ENCODE assay signal across 1 cellular context in genomic region chr10:11901454-11902431, GRCh38.
TF ChIP-seq lines count a peak whose summit lies in the region.

No MANE protein-coding gene starts in this region.

TF ChIP-seq in K562, 482 proteins besides CTCF, POLR2A, EP300 and RAD21 (continued from another document and continues in another):
- no peak for TF ChIP-seq ZNF318 (IDR thresholded peaks at IDR 0.05; ENCODE audit: borderline replicate concordance in 1 of 2, low read depth in 1 of 2)
- TF ChIP-seq NELFE (IDR thresholded peaks at IDR 0.05; ENCODE audit: insufficient read depth, insufficient read length) = no peak
- no peak for TF ChIP-seq CCNT2 (IDR thresholded peaks at IDR 0.05; ENCODE audit: borderline replicate concordance, extremely low read depth, insufficient read length, low read depth, low read length)
- no peak for TF ChIP-seq ZNF212 (CRISPR knock-in tag; IDR thresholded peaks at IDR 0.05)
- no peak for TF ChIP-seq ZNF133 (CRISPR knock-in tag; IDR thresholded peaks at IDR 0.05)
- no peak for TF ChIP-seq HNRNPLL (IDR thresholded peaks at IDR 0.05; ENCODE audit: low read depth, low read length, poor library complexity, severe bottlenecking)
- TF ChIP-seq KHSRP (IDR thresholded peaks at IDR 0.05) = no peak
- TF ChIP-seq RUNX1 (IDR thresholded peaks at IDR 0.05; ENCODE audit: low read depth) = no peak
- TF ChIP-seq CBX8 (IDR thresholded peaks at IDR 0.05; ENCODE audit: borderline replicate concordance, extremely low read depth, low read depth, low read length, poor library complexity, severe bottlenecking) = no peak
- no peak for TF ChIP-seq ZBTB8A (IDR thresholded peaks at IDR 0.05; ENCODE audit: partially characterized antibody)
- no peak for TF ChIP-seq MECOM (CRISPR knock-in tag; IDR thresholded peaks at IDR 0.05)
- TF ChIP-seq PRMT5 (CRISPR knock-in tag; IDR thresholded peaks at IDR 0.05) = no peak
- no peak for TF ChIP-seq U2AF1 (optimal IDR thresholded peaks at IDR 0.05; ENCODE audit: low read depth, low read length)
- no peak for TF ChIP-seq NR1H2 (CRISPR knock-in tag; IDR thresholded peaks at IDR 0.05)
- no peak for TF ChIP-seq MCM7 (IDR thresholded peaks at IDR 0.05)
- TF ChIP-seq BCOR (IDR thresholded peaks at IDR 0.05) = no peak
- no peak for TF ChIP-seq IFI16 (CRISPR knock-in tag; IDR thresholded peaks at IDR 0.05)
- TF ChIP-seq HDAC6 (IDR thresholded peaks at IDR 0.05; ENCODE audit: low read depth, low read length) = no peak
- no peak for TF ChIP-seq NEUROD1 (IDR thresholded peaks at IDR 0.05; ENCODE audit: borderline replicate concordance, low read depth, low read length, partially characterized antibody)
- no peak for TF ChIP-seq E2F8 (IDR thresholded peaks at IDR 0.05; ENCODE audit: low read depth, partially characterized antibody)
- no peak for TF ChIP-seq ID3 (CRISPR knock-in tag; IDR thresholded peaks at IDR 0.05)
- no peak; the same call in 1 of the 2 replicates for TF ChIP-seq ID3 (tag; IDR thresholded peaks at IDR 0.05)
- TF ChIP-seq MAFK (IDR thresholded peaks at IDR 0.05; ENCODE audit: low read length) = no peak; the same call in 1 of the 2 replicates
- TF ChIP-seq FOXA3 (CRISPR knock-in tag; conservative IDR thresholded peaks at IDR 0.05 in 1 of 2, IDR thresholded peaks at IDR 0.05 in 1 of 2) = no peak
- TF ChIP-seq CREB3L1 (IDR thresholded peaks at IDR 0.05; ENCODE audit: borderline replicate concordance, low read depth) = no peak
- no peak for TF ChIP-seq KLF1 (tag; IDR thresholded peaks at IDR 0.05)
- no peak for TF ChIP-seq ELF4 (CRISPR knock-in tag; IDR thresholded peaks at IDR 0.05)
- no peak for TF ChIP-seq PML (IDR thresholded peaks at IDR 0.05; ENCODE audit: low read length)
- no peak for TF ChIP-seq NCOA2 (IDR thresholded peaks at IDR 0.05; ENCODE audit: partially characterized antibody in 2 of 2)
- no peak for TF ChIP-seq BRCA1 (IDR thresholded peaks at IDR 0.05)
- TF ChIP-seq BRCA1 (CRISPR knock-in tag; IDR thresholded peaks at IDR 0.05) = no peak
- no peak for TF ChIP-seq PBX2 (CRISPR knock-in tag; IDR thresholded peaks at IDR 0.05; ENCODE audit: low read depth)
- TF ChIP-seq PBX2 (tag; conservative IDR thresholded peaks at IDR 0.05; ENCODE audit: low read depth) = no peak
- peak; percentile 66 for TF ChIP-seq ARID1B (IDR thresholded peaks at IDR 0.05)
- peak; percentile 92 to 93 for TF ChIP-seq NRF1 (conservative IDR thresholded peaks at IDR 0.05 in 1 of 2, IDR thresholded peaks at IDR 0.05 in 1 of 2)
- no peak for TF ChIP-seq NFE2 (IDR thresholded peaks at IDR 0.05; ENCODE audit: low read depth)
- no peak for TF ChIP-seq OTX1 (CRISPR knock-in tag; IDR thresholded peaks at IDR 0.05)
- 0 out of 2 replicates have a peak, but pooled peaks have one; percentile 18 for TF ChIP-seq ELF1 (tag; IDR thresholded peaks at IDR 0.05)
- TF ChIP-seq MTA3 (IDR thresholded peaks at IDR 0.05; ENCODE audit: borderline replicate concordance) = 0 out of 2 replicates have a peak, but pooled peaks have one; percentile 39
- TF ChIP-seq ILK (tag; IDR thresholded peaks at IDR 0.05; ENCODE audit: borderline replicate concordance, low read depth) = no peak
- no peak; the same call in 1 of the 2 replicates for TF ChIP-seq LEF1 (IDR thresholded peaks at IDR 0.05)
- TF ChIP-seq RCOR1 (IDR thresholded peaks at IDR 0.05; ENCODE audit: borderline replicate concordance in 1 of 2, low read depth in 2 of 2, low read length in 2 of 2) = peak in 1 of 2 experiments; percentile 26; a peak in 2 of 4 replicates
- TF ChIP-seq ZBED1 (IDR thresholded peaks at IDR 0.05) = no peak
- TF ChIP-seq CC2D1A (IDR thresholded peaks at IDR 0.05) = no peak
- TF ChIP-seq CTBP1 (IDR thresholded peaks at IDR 0.05; ENCODE audit: borderline replicate concordance) = 0 out of 2 replicates have a peak, but pooled peaks have one; percentile 34
- no peak for TF ChIP-seq BRD4 (IDR thresholded peaks at IDR 0.05)
- no peak for TF ChIP-seq THRB (CRISPR knock-in tag; conservative IDR thresholded peaks at IDR 0.05)
- TF ChIP-seq SIX5 (IDR thresholded peaks at IDR 0.05; ENCODE audit: borderline replicate concordance in 1 of 2, insufficient read depth in 1 of 2, low read depth in 1 of 2, low read length in 2 of 2) = no peak
- TF ChIP-seq CREB3 (tag; conservative IDR thresholded peaks at IDR 0.05; ENCODE audit: low read depth) = no peak
- TF ChIP-seq ZNF512 (tag; IDR thresholded peaks at IDR 0.05) = no peak
